Comparison of ENCODE assay signal across 18 cellular contexts in genomic region chr2:147356157-147356556, GRCh38.
"Had no signal": no experiment of that assay in that cellular context is flagged by ENCODE, and none has a peak within 500 bp of the region (broad histone marks: within the 10 kb centered on the region; RNA-seq: fewer than 3 reads in every experiment).

No MANE protein-coding gene starts in this region.

- H3K27me3 ChIP-seq: right atrium auricular region, tibial nerve, uterus had no signal

- H3K4me1 Mint-ChIP-seq: WTC11 had no signal

- H3K27ac Mint-ChIP-seq: activated naive CD8-positive, alpha-beta T cell; activated T-cell treated with anti-CD3 and anti-CD28 coated beads, Interleukin-2, amount 50 U/mL, for 72 hours; WTC11 had no signal

- H3K9me3 Mint-ChIP-seq: activated T-cell treated with anti-CD3 and anti-CD28 coated beads, Interleukin-2, amount 50 U/mL, for 72 hours; WTC11 had no signal

- H3K4me3 Mint-ChIP-seq: activated naive CD8-positive, alpha-beta T cell; activated T-cell treated with anti-CD3 and anti-CD28 coated beads, Interleukin-2, amount 50 U/mL, for 72 hours; WTC11 had no signal

- H3K4me1 ChIP-seq: right atrium auricular region, tibial nerve, uterus had no signal

- DNase-seq: activated CD4-positive, alpha-beta T cell treated with anti-CD3 and anti-CD28 coated beads for 4 hours; activated CD8-positive, alpha-beta memory T cell treated with anti-CD3 and anti-CD28 coated beads, Interleukin-2, amount 50 U/mL, for 48 hours; activated gamma-delta T cell treated with Interleukin-2 at 50 U/mL for 16 hours; activated T-cell treated with anti-CD3 and anti-CD28 coated beads, Interleukin-2, amount 50 U/mL, for 72 hours; dermis blood vessel endothelial cell; foreskin melanocyte; left ventricle myocardium superior; posterior cingulate gyrus; stimulated activated CD4-positive, alpha-beta T cell treated with anti-CD3 and anti-CD28 coated beads, Interleukin-15, amount 100 ng/mL, for 24 hours; stimulated activated CD4-positive, alpha-beta T cell treated with anti-CD3 and anti-CD28 coated beads, Interleukin-4, amount 100 ng/mL, for 24 hours; stimulated activated naive CD4-positive, alpha-beta T cell treated with Interleukin-2 at 50 U/mL for 16 hours; substantia nigra; uterus had no signal

- ATAC-seq: activated T-cell treated with anti-CD3 and anti-CD28 coated beads, Interleukin-2, amount 50 U/mL, for 72 hours; left ventricle myocardium superior had no signal

- H3K27ac ChIP-seq: epithelial cell of prostate, right atrium auricular region, tibial nerve, uterus had no signal

- H3K27me3 Mint-ChIP-seq: activated naive CD8-positive, alpha-beta T cell had no signal

- H3K9me3 ChIP-seq: right atrium auricular region, tibial nerve, uterus had no signal

- H3K4me3 ChIP-seq: right atrium auricular region, tibial nerve, uterus had no signal

- H3K36me3 ChIP-seq: right atrium auricular region, tibial nerve, uterus had no signal

- H3K36me3 Mint-ChIP-seq: activated naive CD8-positive, alpha-beta T cell; WTC11 had no signal
